In genomic region chr10:86601956-86602592, GRCh38 we compare ENCODE assay signal across 23 cellular contexts. TPM values are rescaled to one million over a fixed set of nuclear protein-coding genes. Genes with fewer than 3 reads are reported as not detected.
A peak's percentile ranks its signal among the peaks of the same experiment; 100 is the strongest.
DNase-seq lines count a peak whose midpoint lies in the region; ATAC-seq, FAIRE-seq and TF ChIP-seq lines count a peak whose summit lies in the region.
"Had no signal": no experiment of that assay in that cellular context is flagged by ENCODE, and none has a peak within 500 bp of the region (broad histone marks: within the 10 kb centered on the region; RNA-seq: fewer than 3 reads in every experiment).

No MANE protein-coding gene starts in this region.

- no peaks in the 10 kb centered on the region for H3K9me3 ChIP-seq in IMR-90 (ENCODE audit: control insufficient read depth, insufficient read depth, low read length)
- H3K9me3 ChIP-seq in left lung, result peaks cover 0 to 5% of the 10 kb centered on the region in 2 donors
- H3K9me3 ChIP-seq in small intestine (ENCODE audit: control insufficient read depth, low read depth), result no peaks in the 10 kb centered on the region
- H3K9me3 ChIP-seq: BE2C had no signal

- no peak for TF ChIP-seq RAD21 in IMR-90 (IDR thresholded peaks at IDR 0.05; ENCODE audit: low read length)

- no peaks in the 10 kb centered on the region for H3K79me1 ChIP-seq in IMR-90 (ENCODE audit: low read depth in 1 of 2, low read length in 2 of 2)

- 92% methylated on average over 3 of the region's 3 CpGs; no CpG with 5 or more reads in 1 of the 2 experiments for WGBS in IMR-90 (ENCODE audit: extremely low coverage in 2 of 2, insufficient read length in 1 of 2), 2 experiments
- 82 to 88% (median 84%) methylated on average over 3 of the region's 3 CpGs for WGBS in small intestine, 3 donors

- POLR2A ChIA-PET in IMR-90 (lab: Charles Lee; ENCODE audit: unreplicated experiment), result no interaction called here

- no peak overlapping the region for H3K9ac ChIP-seq in IMR-90 (ENCODE audit: low read depth, low read length)
- H3K9ac ChIP-seq: KMS-11 had no signal

- FAIRE-seq in small intestine (lab: Jason Lieb, UNC), result no peak
- no peak for FAIRE-seq in GM12892 (lab: Jason Lieb, UNC)
- FAIRE-seq: D721Med had no signal

- H4K8ac ChIP-seq in IMR-90 (ENCODE audit: low read depth in 2 of 2, low read length in 2 of 2), result no peak overlapping the region

- no peak overlapping the region for H4K91ac ChIP-seq in IMR-90 (ENCODE audit: insufficient read depth, low read depth, low read length)

- H3K4me3 ChIP-seq in IMR-90 (ENCODE audit: insufficient read depth, low read depth, low read length), result no peak overlapping the region
- no peak overlapping the region for H3K4me3 ChIP-seq in left lung
- no peak overlapping the region for H3K4me3 ChIP-seq in small intestine (ENCODE audit: low read depth in 1 of 2, low read length in 2 of 2)

- no peak for TF ChIP-seq CTCF in IMR-90 (conservative IDR thresholded peaks at IDR 0.05; ENCODE audit: low read depth, low read length)
- no peak for TF ChIP-seq CTCF in left lung (IDR thresholded peaks at IDR 0.05)

- no peak overlapping the region for H2BK120ac ChIP-seq in IMR-90 (ENCODE audit: low read depth, low read length)

- no peak overlapping the region for H2BK5ac ChIP-seq in IMR-90 (ENCODE audit: low read depth, low read length, poor library complexity, severe bottlenecking)

- no peak overlapping the region; the same call in 1 of the 2 replicates for H3K14ac ChIP-seq in IMR-90 (replicated peaks; ENCODE audit: low read depth, low read length)

- no peak overlapping the region for H2AK5ac ChIP-seq in IMR-90 (ENCODE audit: low read depth, low read length)

- no peak overlapping the region for H3K27ac ChIP-seq in IMR-90 (ENCODE audit: insufficient read depth, low read length)
- H3K27ac ChIP-seq in left lung, result no peak overlapping the region
- no peak overlapping the region for H3K27ac ChIP-seq in small intestine (ENCODE audit: low read depth in 1 of 2, low read length in 1 of 2)
- H3K27ac ChIP-seq: KMS-11 had no signal

- no peak overlapping the region for H3K18ac ChIP-seq in IMR-90 (ENCODE audit: low read depth, low read length)

- CTCF ChIA-PET in IMR-90 (lab: Yijun Ruan, JAX), result interaction anchor here (0.7 kb wide), 1 partner anchor 8 kb away, joined by 5 read pairs; no protein-coding TSS in a partner anchor

- H4K20me1 ChIP-seq in IMR-90 (ENCODE audit: insufficient read depth, low read length), result no peaks in the 10 kb centered on the region

- dilution Hi-C loops in IMR-90 (cut with HindIII; ENCODE audit: low sequenced_read_pairs, unreplicated experiment), result no loop called here

- no peak overlapping the region for H2BK20ac ChIP-seq in IMR-90 (ENCODE audit: low read depth, low read length)

- H3K56ac ChIP-seq in IMR-90 (ENCODE audit: extremely low read depth, insufficient read depth, low read length), result no peak overlapping the region

- H3K23ac ChIP-seq in IMR-90 (ENCODE audit: low read depth, low read length), result no peak overlapping the region

- H3K36me3 ChIP-seq in IMR-90 (ENCODE audit: control insufficient read depth, insufficient read depth, low read length), result no peaks in the 10 kb centered on the region
- H3K36me3 ChIP-seq in left lung, result no peaks in the 10 kb centered on the region
- no peaks in the 10 kb centered on the region for H3K36me3 ChIP-seq in small intestine (ENCODE audit: control insufficient read depth in 2 of 2, insufficient read depth in 2 of 2, low read length in 2 of 2)
- H3K36me3 ChIP-seq: BE2C had no signal

- peaks cover 6% of the 10 kb centered on the region for H3K27me3 ChIP-seq in IMR-90 (ENCODE audit: control insufficient read depth, insufficient read depth, low read length)
- no peaks in the 10 kb centered on the region for H3K27me3 ChIP-seq in left lung
- no peaks in the 10 kb centered on the region for H3K27me3 ChIP-seq in small intestine (ENCODE audit: control insufficient read depth in 2 of 2, insufficient read depth in 2 of 2, low read length in 2 of 2)
- H3K27me3 ChIP-seq: BE2C had no signal

- no peak overlapping the region for H2AK9ac ChIP-seq in IMR-90 (replicated peaks; ENCODE audit: low read depth, low read length, poor library complexity)

- peak; percentile 19 for DNase-seq in IMR-90
- DNase-seq in RPMI8226, result peak; percentile 68
- no peak for DNase-seq in left lung
- DNase-seq in small intestine, result peak; percentile 11
- no peak for DNase-seq in pons (ENCODE audit: low spot score)
- DNase-seq in activated gamma-delta T cell treated with Interleukin-2 at 50 U/mL for 16 hours, result no peak
- DNase-seq in GM12892 (ENCODE audit: insufficient read length), result no peak
- DNase-seq: BE2C, DMS53, GF-D8, MV-4-11, NCI-H1694, NCI-H2081 treated with DMSO at 0.1 percent for 48 hours, NCI-H2171 treated with DMSO at 0.1 percent for 48 hours, NCI-H446, NCI-H526, OCI-M1, Right ventricle myocardium superior, SW 1271 had no signal

- H3K4me2 ChIP-seq in IMR-90 (ENCODE audit: low read depth, low read length), result no peak overlapping the region
- H3K4me2 ChIP-seq: KMS-11 had no signal

- no peak overlapping the region for H2AFZ ChIP-seq in IMR-90 (replicated peaks; ENCODE audit: low read length, poor library complexity)

- no peak overlapping the region for H3K4ac ChIP-seq in IMR-90 (ENCODE audit: low read depth, low read length)

- ATAC-seq in IMR-90 (ENCODE audit: low read depth) (peak; percentile 60), left lung (peak; percentile 47)

- no peaks in the 10 kb centered on the region for H3K9me1 ChIP-seq in IMR-90 (ENCODE audit: insufficient read depth, low read length)

- intact Hi-C loops in IMR-90 (cut with micrococcal nuclease), result no loop called here
- intact Hi-C loops in left lung (cut with DNase I), result no loop called here

- no TSS peak for BruUV-seq in IMR-90 (replicated peaks; lab: Mats Ljungman, UMichigan)

- in situ Hi-C loops in IMR-90 (cut with MboI; ENCODE audit: low sequenced_read_pairs), result no loop called here

- H3K4me1 ChIP-seq in IMR-90 (ENCODE audit: control insufficient read depth, insufficient read depth, low read length) (no peaks in the 10 kb centered on the region; the same call in 1 of the 2 replicates), left lung (no peaks in the 10 kb centered on the region), small intestine (ENCODE audit: control insufficient read depth in 2 of 2, insufficient read depth in 1 of 2, low read depth in 1 of 2, low read length in 1 of 2) (no peaks in the 10 kb centered on the region)
- H3K4me1 ChIP-seq: BE2C had no signal

- no peak overlapping the region for H4K5ac ChIP-seq in IMR-90 (ENCODE audit: low read depth, low read length)

- H2BK15ac ChIP-seq in IMR-90 (ENCODE audit: low read depth, low read length), result no peak overlapping the region

- no peak for TF ChIP-seq POLR2A in IMR-90 (IDR thresholded peaks at IDR 0.05; ENCODE audit: low read depth, low read length)
- no peak for TF ChIP-seq POLR2A in GM12892 (IDR thresholded peaks at IDR 0.05; ENCODE audit: low read depth, low read length)

TF ChIP-seq in IMR-90, 13 proteins besides CTCF, POLR2A, EP300 and RAD21:
- TF ChIP-seq MAFK (IDR thresholded peaks at IDR 0.05; ENCODE audit: low read depth, low read length), result no peak
- TF ChIP-seq CHD1 (IDR thresholded peaks at IDR 0.05; ENCODE audit: low read depth, low read length), result no peak

RNA-seq across cellular contexts. Expression of gene OPN4, which starts 52.3 kb away (rescaled TPM):
- total RNA-seq in IMR-90 (2012; rRNA removed) (not detected in 2 replicates), left lung (not detected)
- polyA plus RNA-seq in IMR-90 (2012; rRNA removed) (0.03 TPM in 1 of 2 replicates, not detected in the other), small intestine (under 1 TPM in 1 of 3 donors, not detected in 2; 0.07 TPM)
- not detected in 2 replicates for polyA plus RNA-seq in IMR-90 (2012; cell fraction: cytosol; rRNA removed)
- 0.04 and 0.05 TPM in 2 replicates for polyA plus RNA-seq in IMR-90 (2012; cell fraction: nucleus; rRNA removed; ENCODE audit: low replicate concordance)
- not detected for polyA plus RNA-seq in GM12892 (2012; ENCODE audit: missing spikeins)
- total RNA-seq: A673, HT-29 had no signal

Comparison
In these comparisons a context has a peak if more than half of its experiments do, and no peak if none do; other contexts are left out.
1. DNase-seq: peak in IMR-90 (single experiment), RPMI8226 (single experiment) and small intestine (single experiment); none in left lung (0 of 2), pons (single experiment), activated gamma-delta T cell treated with Interleukin-2 at 50 U/mL for 16 hours (single experiment) and GM12892 (single experiment).